In genomic region chr15:44726568-44727461, GRCh38 we compare ENCODE assay signal across 1 cellular context.
TF ChIP-seq lines count a peak whose summit lies in the region.

No MANE protein-coding gene starts in this region.

TF ChIP-seq in K562, 482 proteins besides CTCF, POLR2A, EP300 and RAD21 (continued from another document):
- peak; percentile 91 for TF ChIP-seq ZBTB9 (CRISPR knock-in tag; IDR thresholded peaks at IDR 0.05)
- TF ChIP-seq TRIM28 (IDR thresholded peaks at IDR 0.05) = no peak
- TF ChIP-seq KDM5B (IDR thresholded peaks at IDR 0.05; ENCODE audit: insufficient replicate concordance, low read depth, low read length) = peak; percentile 91
- 0 out of 2 replicates have a peak, but pooled peaks have one; percentile 64 for TF ChIP-seq E4F1 (CRISPR knock-in tag; IDR thresholded peaks at IDR 0.05; ENCODE audit: borderline replicate concordance)
- no peak for TF ChIP-seq ZNF384 (IDR thresholded peaks at IDR 0.05; ENCODE audit: low read depth, low read length)
- peak; percentile 85 for TF ChIP-seq DLX4 (CRISPR knock-in tag; IDR thresholded peaks at IDR 0.05)
- TF ChIP-seq ZBTB40 (IDR thresholded peaks at IDR 0.05) = no peak
- TF ChIP-seq ZBTB40 (CRISPR knock-in tag; IDR thresholded peaks at IDR 0.05) = no peak
- peak; percentile 91 for TF ChIP-seq C11orf30 (IDR thresholded peaks at IDR 0.05; ENCODE audit: low read depth)
- TF ChIP-seq TCF3 (CRISPR knock-in tag; IDR thresholded peaks at IDR 0.05) = peak; percentile 6; the same call in 1 of the 2 replicates
- peak; percentile 73 for TF ChIP-seq GABPA (tag; conservative IDR thresholded peaks at IDR 0.05; ENCODE audit: low read depth)
- TF ChIP-seq RFX7 (CRISPR knock-in tag; IDR thresholded peaks at IDR 0.05) = peak; percentile 92
- no peak for TF ChIP-seq HDAC8 (tag; IDR thresholded peaks at IDR 0.05)
- TF ChIP-seq TEAD1 (CRISPR knock-in tag; IDR thresholded peaks at IDR 0.05) = peak in 1 of 2 experiments; percentile 91; a peak in 2 of 4 replicates
- peak in 1 of 2 experiments; percentile 22; a peak in 1 of 4 replicates for TF ChIP-seq TRIM24 (IDR thresholded peaks at IDR 0.05)
